In genomic region chr7:135509839-135510602, GRCh38 we compare ENCODE assay signal across 1 cellular context.
TF ChIP-seq lines count a peak whose summit lies in the region.

CNOT4 (minus strand) TSS chr7:135510102; CDS start chr7:135438331, 71,771 bp downstream.

TF ChIP-seq in HepG2, 621 proteins besides CTCF, POLR2A, EP300 and RAD21 (continued from another document and continues in another):
- TF ChIP-seq, protein P1, sequence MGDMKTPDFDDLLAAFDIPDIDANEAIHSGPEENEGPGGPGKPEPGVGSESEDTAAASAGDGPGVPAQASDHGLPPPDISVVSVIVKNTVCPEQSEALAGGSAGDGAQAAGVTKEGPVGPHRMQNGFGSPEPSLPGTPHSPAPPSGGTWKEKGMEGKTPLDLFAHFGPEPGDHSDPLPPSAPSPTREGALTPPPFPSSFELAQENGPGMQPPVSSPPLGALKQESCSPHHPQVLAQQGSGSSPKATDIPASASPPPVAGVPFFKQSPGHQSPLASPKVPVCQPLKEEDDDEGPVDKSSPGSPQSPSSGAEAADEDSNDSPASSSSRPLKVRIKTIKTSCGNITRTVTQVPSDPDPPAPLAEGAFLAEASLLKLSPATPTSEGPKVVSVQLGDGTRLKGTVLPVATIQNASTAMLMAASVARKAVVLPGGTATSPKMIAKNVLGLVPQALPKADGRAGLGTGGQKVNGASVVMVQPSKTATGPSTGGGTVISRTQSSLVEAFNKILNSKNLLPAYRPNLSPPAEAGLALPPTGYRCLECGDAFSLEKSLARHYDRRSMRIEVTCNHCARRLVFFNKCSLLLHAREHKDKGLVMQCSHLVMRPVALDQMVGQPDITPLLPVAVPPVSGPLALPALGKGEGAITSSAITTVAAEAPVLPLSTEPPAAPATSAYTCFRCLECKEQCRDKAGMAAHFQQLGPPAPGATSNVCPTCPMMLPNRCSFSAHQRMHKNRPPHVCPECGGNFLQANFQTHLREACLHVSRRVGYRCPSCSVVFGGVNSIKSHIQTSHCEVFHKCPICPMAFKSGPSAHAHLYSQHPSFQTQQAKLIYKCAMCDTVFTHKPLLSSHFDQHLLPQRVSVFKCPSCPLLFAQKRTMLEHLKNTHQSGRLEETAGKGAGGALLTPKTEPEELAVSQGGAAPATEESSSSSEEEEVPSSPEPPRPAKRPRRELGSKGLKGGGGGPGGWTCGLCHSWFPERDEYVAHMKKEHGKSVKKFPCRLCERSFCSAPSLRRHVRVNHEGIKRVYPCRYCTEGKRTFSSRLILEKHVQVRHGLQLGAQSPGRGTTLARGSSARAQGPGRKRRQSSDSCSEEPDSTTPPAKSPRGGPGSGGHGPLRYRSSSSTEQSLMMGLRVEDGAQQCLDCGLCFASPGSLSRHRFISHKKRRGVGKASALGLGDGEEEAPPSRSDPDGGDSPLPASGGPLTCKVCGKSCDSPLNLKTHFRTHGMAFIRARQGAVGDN (CRISPR knock-in tag; IDR thresholded peaks at IDR 0.05) = peak; percentile 73
- no peak for TF ChIP-seq ZNF468 (CRISPR knock-in tag; IDR thresholded peaks at IDR 0.05)
- TF ChIP-seq FOXA1 (IDR thresholded peaks at IDR 0.05) = no peak
- no peak for TF ChIP-seq FOXA1 (CRISPR knock-in tag; IDR thresholded peaks at IDR 0.05)
- TF ChIP-seq KLF11 (CRISPR knock-in tag; IDR thresholded peaks at IDR 0.05) = no peak
- TF ChIP-seq LBX2 (CRISPR knock-in tag; IDR thresholded peaks at IDR 0.05; ENCODE audit: borderline replicate concordance) = no peak
- 0 out of 2 replicates have a peak, but pooled peaks have one; percentile 1 for TF ChIP-seq STAG1 (CRISPR knock-in tag; IDR thresholded peaks at IDR 0.05)
- TF ChIP-seq MTERF4 (CRISPR knock-in tag; IDR thresholded peaks at IDR 0.05) = no peak
- TF ChIP-seq MXD4 (CRISPR knock-in tag; IDR thresholded peaks at IDR 0.05) = peak; percentile 95; the same call in 1 of the 2 replicates
- TF ChIP-seq HIVEP1 (CRISPR knock-in tag; IDR thresholded peaks at IDR 0.05) = 0 out of 2 replicates have a peak, but pooled peaks have one; percentile 45
- TF ChIP-seq FOSL2 (CRISPR knock-in tag; IDR thresholded peaks at IDR 0.05) = no peak; the same call in 1 of the 2 replicates
- TF ChIP-seq, protein P2, sequence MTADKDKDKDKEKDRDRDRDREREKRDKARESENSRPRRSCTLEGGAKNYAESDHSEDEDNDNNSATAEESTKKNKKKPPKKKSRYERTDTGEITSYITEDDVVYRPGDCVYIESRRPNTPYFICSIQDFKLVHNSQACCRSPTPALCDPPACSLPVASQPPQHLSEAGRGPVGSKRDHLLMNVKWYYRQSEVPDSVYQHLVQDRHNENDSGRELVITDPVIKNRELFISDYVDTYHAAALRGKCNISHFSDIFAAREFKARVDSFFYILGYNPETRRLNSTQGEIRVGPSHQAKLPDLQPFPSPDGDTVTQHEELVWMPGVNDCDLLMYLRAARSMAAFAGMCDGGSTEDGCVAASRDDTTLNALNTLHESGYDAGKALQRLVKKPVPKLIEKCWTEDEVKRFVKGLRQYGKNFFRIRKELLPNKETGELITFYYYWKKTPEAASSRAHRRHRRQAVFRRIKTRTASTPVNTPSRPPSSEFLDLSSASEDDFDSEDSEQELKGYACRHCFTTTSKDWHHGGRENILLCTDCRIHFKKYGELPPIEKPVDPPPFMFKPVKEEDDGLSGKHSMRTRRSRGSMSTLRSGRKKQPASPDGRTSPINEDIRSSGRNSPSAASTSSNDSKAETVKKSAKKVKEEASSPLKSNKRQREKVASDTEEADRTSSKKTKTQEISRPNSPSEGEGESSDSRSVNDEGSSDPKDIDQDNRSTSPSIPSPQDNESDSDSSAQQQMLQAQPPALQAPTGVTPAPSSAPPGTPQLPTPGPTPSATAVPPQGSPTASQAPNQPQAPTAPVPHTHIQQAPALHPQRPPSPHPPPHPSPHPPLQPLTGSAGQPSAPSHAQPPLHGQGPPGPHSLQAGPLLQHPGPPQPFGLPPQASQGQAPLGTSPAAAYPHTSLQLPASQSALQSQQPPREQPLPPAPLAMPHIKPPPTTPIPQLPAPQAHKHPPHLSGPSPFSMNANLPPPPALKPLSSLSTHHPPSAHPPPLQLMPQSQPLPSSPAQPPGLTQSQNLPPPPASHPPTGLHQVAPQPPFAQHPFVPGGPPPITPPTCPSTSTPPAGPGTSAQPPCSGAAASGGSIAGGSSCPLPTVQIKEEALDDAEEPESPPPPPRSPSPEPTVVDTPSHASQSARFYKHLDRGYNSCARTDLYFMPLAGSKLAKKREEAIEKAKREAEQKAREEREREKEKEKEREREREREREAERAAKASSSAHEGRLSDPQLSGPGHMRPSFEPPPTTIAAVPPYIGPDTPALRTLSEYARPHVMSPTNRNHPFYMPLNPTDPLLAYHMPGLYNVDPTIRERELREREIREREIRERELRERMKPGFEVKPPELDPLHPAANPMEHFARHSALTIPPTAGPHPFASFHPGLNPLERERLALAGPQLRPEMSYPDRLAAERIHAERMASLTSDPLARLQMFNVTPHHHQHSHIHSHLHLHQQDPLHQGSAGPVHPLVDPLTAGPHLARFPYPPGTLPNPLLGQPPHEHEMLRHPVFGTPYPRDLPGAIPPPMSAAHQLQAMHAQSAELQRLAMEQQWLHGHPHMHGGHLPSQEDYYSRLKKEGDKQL (CRISPR knock-in tag; IDR thresholded peaks at IDR 0.05; ENCODE audit: low read depth) = no peak
- no peak for TF ChIP-seq ZNF7 (CRISPR knock-in tag; IDR thresholded peaks at IDR 0.05)
- TF ChIP-seq ZNF883 (CRISPR knock-in tag; IDR thresholded peaks at IDR 0.05; ENCODE audit: not compliant biosample characterization) = no peak
- TF ChIP-seq XBP1 (CRISPR knock-in tag; IDR thresholded peaks at IDR 0.05) = no peak
- TF ChIP-seq JUN (CRISPR knock-in tag; IDR thresholded peaks at IDR 0.05) = no peak
- peak; percentile 65; the same call in 1 of the 2 replicates for TF ChIP-seq GFI1 (CRISPR knock-in tag; IDR thresholded peaks at IDR 0.05; ENCODE audit: borderline replicate concordance)
- TF ChIP-seq HDAC2 (CRISPR knock-in tag; IDR thresholded peaks at IDR 0.05) = peak; percentile 57; the same call in 1 of the 2 replicates
- TF ChIP-seq ZNF709 (CRISPR knock-in tag; IDR thresholded peaks at IDR 0.05) = no peak
- no peak for TF ChIP-seq TCF12 (IDR thresholded peaks at IDR 0.05)
- no peak for TF ChIP-seq TCF12 (CRISPR knock-in tag; IDR thresholded peaks at IDR 0.05)
- TF ChIP-seq ZNF276 (CRISPR knock-in tag; IDR thresholded peaks at IDR 0.05; ENCODE audit: low read depth) = no peak; the same call in none of the 2 replicates
- TF ChIP-seq NAIF1 (CRISPR knock-in tag; IDR thresholded peaks at IDR 0.05; ENCODE audit: borderline replicate concordance) = no peak
- TF ChIP-seq IRF2 (CRISPR knock-in tag; IDR thresholded peaks at IDR 0.05) = peak; percentile 67; the same call in 1 of the 2 replicates
- TF ChIP-seq ZNF614 (CRISPR knock-in tag; IDR thresholded peaks at IDR 0.05; ENCODE audit: borderline replicate concordance) = no peak
- TF ChIP-seq HOXD1 (CRISPR knock-in tag; IDR thresholded peaks at IDR 0.05) = no peak
- TF ChIP-seq, protein P3, sequence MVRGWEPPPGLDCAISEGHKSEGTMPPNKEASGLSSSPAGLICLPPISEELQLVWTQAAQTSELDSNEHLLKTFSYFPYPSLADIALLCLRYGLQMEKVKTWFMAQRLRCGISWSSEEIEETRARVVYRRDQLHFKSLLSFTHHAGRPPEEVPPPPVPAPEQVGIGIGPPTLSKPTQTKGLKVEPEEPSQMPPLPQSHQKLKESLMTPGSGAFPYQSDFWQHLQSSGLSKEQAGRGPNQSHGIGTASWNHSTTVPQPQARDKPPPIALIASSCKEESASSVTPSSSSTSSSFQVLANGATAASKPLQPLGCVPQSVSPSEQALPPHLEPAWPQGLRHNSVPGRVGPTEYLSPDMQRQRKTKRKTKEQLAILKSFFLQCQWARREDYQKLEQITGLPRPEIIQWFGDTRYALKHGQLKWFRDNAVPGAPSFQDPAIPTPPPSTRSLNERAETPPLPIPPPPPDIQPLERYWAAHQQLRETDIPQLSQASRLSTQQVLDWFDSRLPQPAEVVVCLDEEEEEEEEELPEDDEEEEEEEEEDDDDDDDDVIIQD (CRISPR knock-in tag; IDR thresholded peaks at IDR 0.05; ENCODE audit: low read depth) = 0 out of 2 replicates have a peak, but pooled peaks have one; percentile 15
- no peak for TF ChIP-seq ZBTB40 (IDR thresholded peaks at IDR 0.05)
- no peak; the same call in 1 of the 2 replicates for TF ChIP-seq ZBTB40 (CRISPR knock-in tag; IDR thresholded peaks at IDR 0.05)
- TF ChIP-seq ADNP (CRISPR knock-in tag; IDR thresholded peaks at IDR 0.05) = no peak
- TF ChIP-seq BRCA1 (CRISPR knock-in tag; IDR thresholded peaks at IDR 0.05) = no peak
- 0 out of 2 replicates have a peak, but pooled peaks have one; percentile 13 for TF ChIP-seq KLF15 (CRISPR knock-in tag; IDR thresholded peaks at IDR 0.05; ENCODE audit: borderline replicate concordance)
